In the genomic region with DNA sequence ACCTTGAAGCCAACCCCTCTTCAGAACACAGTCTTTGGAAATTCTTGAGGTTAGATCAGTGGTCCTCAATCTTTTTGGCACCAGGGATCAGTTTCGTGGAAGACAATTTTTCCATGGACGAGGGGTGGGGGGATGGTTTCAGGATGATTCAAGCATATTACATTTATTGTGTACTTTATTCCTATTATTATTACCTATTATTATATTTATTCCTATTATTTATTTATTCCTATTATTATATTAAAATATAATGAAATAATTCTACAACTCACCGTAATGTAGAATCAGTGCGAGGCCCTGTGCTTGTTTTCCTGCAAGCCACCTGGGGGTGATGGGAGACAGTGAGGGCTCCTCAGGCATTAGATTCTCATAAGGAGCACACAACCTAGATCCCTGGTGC, we compare ENCODE assay signal across 20 cellular contexts.
"Had no signal": no experiment of that assay in that cellular context is flagged by ENCODE, and none has a peak within 500 bp of the region (broad histone marks: within the 10 kb centered on the region; RNA-seq: fewer than 3 reads in every experiment).

No MANE protein-coding gene starts in this region.

- H3K4me1 Mint-ChIP-seq: mesothelial cell of epicardium, neural crest cell had no signal

- H3K4me3 Mint-ChIP-seq: mesothelial cell of epicardium; neural crest cell; stimulated activated naive B cell treated with anti-CD40 and anti-IgM and Interleukin-4, amounts not matched to agents 10 μg/mL and 1 μg/mL and 100 μg/mL, for 72 hours had no signal

- H3K9me3 ChIP-seq: heart left ventricle, testis, tibial nerve had no signal

- FAIRE-seq: endometrium, frontal cortex, islet of Langerhans had no signal

- H3K27me3 Mint-ChIP-seq: stimulated activated naive B cell treated with anti-CD40 and anti-IgM and Interleukin-4, amounts not matched to agents 10 μg/mL and 1 μg/mL and 100 μg/mL, for 72 hours; stimulated activated naive CD8-positive, alpha-beta T cell treated with anti-CD3 and anti-CD28 coated beads, Interleukin-15, amount 100 ng/mL, for 72 hours had no signal

- H3K27ac ChIP-seq: dorsolateral prefrontal cortex, heart left ventricle, testis, tibial nerve had no signal

- ATAC-seq: esophagus mucosa; heart left ventricle; sciatic nerve; stimulated activated naive B cell treated with anti-CD40 and anti-IgM and Interleukin-4, amounts not matched to agents 10 μg/mL and 1 μg/mL and 100 μg/mL, for 72 hours; stimulated activated naive CD8-positive, alpha-beta T cell treated with anti-CD3 and anti-CD28 coated beads, Interleukin-15, amount 100 ng/mL, for 72 hours had no signal

- DNase-seq: cortex of kidney; effector CD8-positive, alpha-beta T cell; heart left ventricle; hippocampal formation; kidney glomerular epithelial cell; mammary epithelial cell; stimulated activated CD4-positive, alpha-beta T cell treated with anti-CD3 and anti-CD28 coated beads, Interleukin-2, amount 100 ng/mL, for 24 hours; stimulated activated CD4-positive, alpha-beta T cell treated with anti-CD3 and anti-CD28 coated beads, Interleukin-4, amount 100 ng/mL, for 4 hours; stimulated activated naive B cell treated with anti-CD40 and anti-IgM and Interleukin-4, amounts not matched to agents 10 μg/mL and 1 μg/mL and 100 μg/mL, for 72 hours; stimulated activated naive CD8-positive, alpha-beta T cell treated with anti-CD3 and anti-CD28 coated beads, Interleukin-15, amount 100 ng/mL, for 72 hours; testis had no signal

- H3K9me3 Mint-ChIP-seq: neural crest cell; stimulated activated naive B cell treated with anti-CD40 and anti-IgM and Interleukin-4, amounts not matched to agents 10 μg/mL and 1 μg/mL and 100 μg/mL, for 72 hours; stimulated activated naive CD8-positive, alpha-beta T cell treated with anti-CD3 and anti-CD28 coated beads, Interleukin-15, amount 100 ng/mL, for 72 hours had no signal

- H3K4me3 ChIP-seq: dorsolateral prefrontal cortex, heart left ventricle, testis, tibial nerve had no signal

- H3K4me1 ChIP-seq: testis had no signal

- H3K27ac Mint-ChIP-seq: mesothelial cell of epicardium had no signal

- H3K36me3 ChIP-seq: heart left ventricle, tibial nerve had no signal

- H3K36me3 Mint-ChIP-seq: mesothelial cell of epicardium had no signal

- H3K27me3 ChIP-seq: dorsolateral prefrontal cortex, testis, tibial nerve had no signal
